1 cellular context compared by ENCODE assay signal in the genomic region with DNA sequence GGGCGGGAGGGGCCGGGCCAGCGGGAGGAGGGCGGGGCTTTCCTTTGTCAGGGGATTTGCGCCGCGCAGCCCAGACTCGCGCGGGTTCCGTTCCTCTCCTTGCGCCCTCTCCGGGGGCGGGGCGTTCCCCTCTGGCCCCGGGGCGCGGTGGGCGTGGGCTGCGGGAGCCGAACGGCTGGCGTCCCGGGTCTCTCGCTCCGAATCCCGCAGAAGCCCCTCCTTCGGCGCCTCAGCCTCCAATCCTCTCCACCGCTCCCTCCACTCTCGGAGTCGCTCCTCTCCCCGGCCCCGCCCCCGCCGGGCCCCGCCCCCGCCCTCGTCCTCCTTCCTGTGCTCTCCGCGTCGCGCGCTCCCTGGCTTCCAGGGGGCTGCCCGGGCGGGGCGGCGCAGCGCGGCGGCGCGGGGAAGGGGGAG.
A peak's percentile ranks its signal among the peaks of the same experiment; 100 is the strongest.
TF ChIP-seq lines count a peak whose summit lies in the region.

No MANE protein-coding gene starts in this region.

TF ChIP-seq in HepG2, 621 proteins besides CTCF, POLR2A, EP300 and RAD21 (continued from another document and continues in another):
- TF ChIP-seq TFDP2 (CRISPR knock-in tag; IDR thresholded peaks at IDR 0.05) (peak; percentile 38), XRCC5 (optimal IDR thresholded peaks at IDR 0.05; ENCODE audit: low read length) (peak; percentile 4), NAIF1 (CRISPR knock-in tag; IDR thresholded peaks at IDR 0.05; ENCODE audit: borderline replicate concordance) (peak; percentile 72; the same call in 1 of the 2 replicates), SOX6 (IDR thresholded peaks at IDR 0.05) (no peak), SOX6 (CRISPR knock-in tag; IDR thresholded peaks at IDR 0.05) (peak; percentile 32; the same call in 1 of the 2 replicates), GMEB1 (CRISPR knock-in tag; IDR thresholded peaks at IDR 0.05; ENCODE audit: borderline replicate concordance) (peak; percentile 7; the same call in 1 of the 2 replicates), ZSCAN31 (CRISPR knock-in tag; IDR thresholded peaks at IDR 0.05; ENCODE audit: low read depth) (0 out of 2 replicates have a peak, but pooled peaks have one; percentile 10), RCOR2 (CRISPR knock-in tag; IDR thresholded peaks at IDR 0.05) (no peak), RBFOX2 (IDR thresholded peaks at IDR 0.05; ENCODE audit: low read depth, low read length) (peak; percentile 3; the same call in 1 of the 2 replicates), ZNF574 (CRISPR knock-in tag; IDR thresholded peaks at IDR 0.05) (no peak; the same call in 1 of the 2 replicates), TAF1 (CRISPR knock-in tag; IDR thresholded peaks at IDR 0.05) (peak; percentile 52), SOX13 (IDR thresholded peaks at IDR 0.05) (no peak), SOX13 (CRISPR knock-in tag; conservative IDR thresholded peaks at IDR 0.05 in 1 of 2, IDR thresholded peaks at IDR 0.05 in 1 of 2) (0 out of 4 replicates have a peak, but pooled peaks of 1 of the 2 experiments have one; percentile 38), RXRA (CRISPR knock-in tag; IDR thresholded peaks at IDR 0.05) (0 out of 2 replicates have a peak, but pooled peaks have one; percentile 6), CHD2 (IDR thresholded peaks at IDR 0.05; ENCODE audit: low read depth, low read length) (peak; percentile 76), ZNF777 (CRISPR knock-in tag; IDR thresholded peaks at IDR 0.05) (no peak), HMGXB4 (CRISPR knock-in tag; IDR thresholded peaks at IDR 0.05; ENCODE audit: borderline replicate concordance in 1 of 2, low read depth in 1 of 2) (peak; percentile 11 to 14; a peak in 1 of 4 replicates), HNRNPUL1 (IDR thresholded peaks at IDR 0.05; ENCODE audit: low read depth, low read length) (no peak), ZNF792 (CRISPR knock-in tag; IDR thresholded peaks at IDR 0.05) (peak; percentile 45; the same call in 1 of the 2 replicates), U2AF1 (optimal IDR thresholded peaks at IDR 0.05; ENCODE audit: low read depth, low read length) (no peak), ZNF740 (CRISPR knock-in tag; IDR thresholded peaks at IDR 0.05) (no peak), RFXAP (CRISPR knock-in tag; IDR thresholded peaks at IDR 0.05; ENCODE audit: borderline replicate concordance) (0 out of 2 replicates have a peak, but pooled peaks have one; percentile 11), SYNCRIP (IDR thresholded peaks at IDR 0.05; ENCODE audit: insufficient read depth, low read depth, low read length) (no peak), ARNT (IDR thresholded peaks at IDR 0.05) (no peak), MTF2 (CRISPR knock-in tag; IDR thresholded peaks at IDR 0.05; ENCODE audit: borderline replicate concordance) (0 out of 2 replicates have a peak, but pooled peaks have one; percentile 41), SKI (IDR thresholded peaks at IDR 0.05; ENCODE audit: partially characterized antibody) (peak; percentile 8), USF2 (IDR thresholded peaks at IDR 0.05; ENCODE audit: low read depth, low read length) (no peak), USF2 (CRISPR knock-in tag; IDR thresholded peaks at IDR 0.05; ENCODE audit: borderline replicate concordance) (no peak), LCORL (IDR thresholded peaks at IDR 0.05) (no peak), LCORL (CRISPR knock-in tag; IDR thresholded peaks at IDR 0.05) (peak; percentile 74), ZNF33A (CRISPR knock-in tag; IDR thresholded peaks at IDR 0.05; ENCODE audit: borderline replicate concordance) (no peak), ARID4A (CRISPR knock-in tag; IDR thresholded peaks at IDR 0.05; ENCODE audit: borderline replicate concordance) (peak; percentile 38; the same call in 1 of the 2 replicates)
- TF ChIP-seq, protein P1, sequence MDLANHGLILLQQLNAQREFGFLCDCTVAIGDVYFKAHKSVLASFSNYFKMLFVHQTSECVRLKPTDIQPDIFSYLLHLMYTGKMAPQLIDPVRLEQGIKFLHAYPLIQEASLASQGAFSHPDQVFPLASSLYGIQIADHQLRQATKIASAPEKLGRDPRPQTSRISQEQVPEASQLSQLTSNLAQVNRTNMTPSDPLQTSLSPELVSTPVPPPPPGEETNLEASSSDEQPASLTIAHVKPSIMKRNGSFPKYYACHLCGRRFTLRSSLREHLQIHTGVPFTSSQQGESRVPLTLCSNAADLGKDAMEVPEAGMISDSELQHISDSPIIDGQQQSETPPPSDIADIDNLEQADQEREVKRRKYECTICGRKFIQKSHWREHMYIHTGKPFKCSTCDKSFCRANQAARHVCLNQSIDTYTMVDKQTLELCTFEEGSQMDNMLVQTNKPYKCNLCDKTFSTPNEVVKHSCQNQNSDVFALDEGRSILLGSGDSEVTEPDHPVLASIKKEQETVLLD (CRISPR knock-in tag; IDR thresholded peaks at IDR 0.05; ENCODE audit: low read depth) = 0 out of 2 replicates have a peak, but pooled peaks have one; percentile 2
